ENCODE assay signal across 20 cellular contexts in genomic region chr11:48037709-48038468, GRCh38. TPM values are rescaled to one million over a fixed set of nuclear protein-coding genes. Genes with fewer than 3 reads are reported as not detected.
A peak's percentile ranks its signal among the peaks of the same experiment; 100 is the strongest.
DNase-seq lines count a peak whose midpoint lies in the region; ATAC-seq and TF ChIP-seq lines count a peak whose summit lies in the region.
"Had no signal": no experiment of that assay in that cellular context is flagged by ENCODE, and none has a peak within 500 bp of the region (broad histone marks: within the 10 kb centered on the region; RNA-seq: fewer than 3 reads in every experiment).

No MANE protein-coding gene starts in this region.

- H3K4me3 ChIP-seq in breast epithelium (no peak overlapping the region), SJCRH30 (no peak overlapping the region)
- H3K4me3 ChIP-seq: colonic mucosa, heart right ventricle, right lobe of liver, upper lobe of right lung had no signal

- DNase-seq in MCF 10A (ENCODE audit: unreplicated experiment) (peak; percentile 25), breast epithelium (ENCODE audit: low spot score in 2 of 2) (no peak), WTC11 (ENCODE audit: low spot score) (no peak), iris pigment epithelial cell (ENCODE audit: low read depth) (peak; percentile 67), NCI-H187 (lab: John Stamatoyannopoulos, UW) (no peak), SJCRH30 (no peak), ACHN (no peak)
- DNase-seq: activated T-cell treated with anti-CD3 and anti-CD28 coated beads, Interleukin-2, amount 50 U/mL, for 48 hours; amygdala; colonic mucosa; COR-L47; heart right ventricle; NCI-H1105; NCI-H2227 treated with DMSO at 0.1 percent for 48 hours; NK-92 treated with Interleukin-12 subunit alpha and Interleukin-12 subunit beta, amount 100 ng/mL, for 24 hours; right lobe of liver; upper lobe of right lung had no signal

- H3K27me3 Mint-ChIP-seq in MCF 10A (ENCODE audit: insufficient read depth, unreplicated experiment) (peaks cover 7% of the 10 kb centered on the region), WTC11 (ENCODE audit: low read depth) (no peaks in the 10 kb centered on the region)

- H3K27ac Mint-ChIP-seq in MCF 10A (ENCODE audit: low read depth, unreplicated experiment) (no peak overlapping the region), WTC11 (peak overlapping the region; percentile 44)
- H3K27ac Mint-ChIP-seq: mesothelial cell of epicardium had no signal

- H3K36me3 Mint-ChIP-seq in MCF 10A (ENCODE audit: insufficient read depth, unreplicated experiment) = no peaks in the 10 kb centered on the region
- no peaks in the 10 kb centered on the region for H3K36me3 Mint-ChIP-seq in WTC11
- H3K36me3 Mint-ChIP-seq: mesothelial cell of epicardium had no signal

- ATAC-seq in WTC11 (no peak), GM18519 (IDR thresholded peaks at IDR 0.05; ENCODE audit: low FRiP score, unreplicated experiment) (no peak)
- ATAC-seq: heart right ventricle, right lobe of liver, Right ventricle myocardium inferior, upper lobe of right lung had no signal

- H3K9me3 Mint-ChIP-seq in MCF 10A (ENCODE audit: unreplicated experiment) (no peaks in the 10 kb centered on the region), WTC11 (no peaks in the 10 kb centered on the region)
- H3K9me3 Mint-ChIP-seq: mesothelial cell of epicardium had no signal

- H3K36me3 ChIP-seq in breast epithelium (no peaks in the 10 kb centered on the region), SJCRH30 (no peaks in the 10 kb centered on the region)
- H3K36me3 ChIP-seq: colonic mucosa, heart right ventricle, right lobe of liver, upper lobe of right lung had no signal

- no TSS peak for BruUV-seq in MCF 10A (replicated peaks; lab: Mats Ljungman, UMichigan)

- TF ChIP-seq CTCF in MCF 10A (IDR thresholded peaks at IDR 0.05; ENCODE audit: unreplicated experiment) = no peak
- no peak for TF ChIP-seq CTCF in breast epithelium (IDR thresholded peaks at IDR 0.05)
- no peak for TF ChIP-seq CTCF in WTC11 (IDR thresholded peaks at IDR 0.05)

- H3K9me3 ChIP-seq in breast epithelium = no peaks in the 10 kb centered on the region
- no peaks in the 10 kb centered on the region for H3K9me3 ChIP-seq in SJCRH30 (replicated peaks)
- H3K9me3 ChIP-seq: colonic mucosa, heart right ventricle, right lobe of liver, upper lobe of right lung had no signal

- H3K27ac ChIP-seq in breast epithelium (no peak overlapping the region), SJCRH30 (no peak overlapping the region)
- H3K27ac ChIP-seq: colonic mucosa, heart right ventricle, right lobe of liver, upper lobe of right lung had no signal

- peaks cover 6% of the 10 kb centered on the region for H3K4me1 Mint-ChIP-seq in MCF 10A (ENCODE audit: insufficient read depth, unreplicated experiment)
- H3K4me1 Mint-ChIP-seq in WTC11 = peaks cover 27% of the 10 kb centered on the region

- CTCF ChIA-PET in MCF 10A (lab: Yijun Ruan, JAX) (interaction anchor here (1.0 kb wide), 2 partner anchors 71 to 91 kb away, joined by 3 read pairs; no protein-coding TSS in a partner anchor), WTC11 (lab: Charles Lee) (no interaction called here)

- H3K4me1 ChIP-seq in breast epithelium (no peaks in the 10 kb centered on the region), SJCRH30 (no peaks in the 10 kb centered on the region)
- H3K4me1 ChIP-seq: colonic mucosa had no signal

- POLR2A ChIA-PET in MCF 10A (lab: Yijun Ruan, JAX) = no interaction called here
- POLR2A ChIA-PET in WTC11 (lab: Charles Lee) = no interaction called here

- intact Hi-C loops in MCF 10A (cut with micrococcal nuclease) (no loop called here), breast epithelium (cut with DNase I; ENCODE audit: low total_unique reads) (no loop called here)

- H3K4me3 Mint-ChIP-seq in MCF 10A (ENCODE audit: unreplicated experiment) (no peak overlapping the region), WTC11 (no peak overlapping the region)
- H3K4me3 Mint-ChIP-seq: mesothelial cell of epicardium had no signal

- no peaks in the 10 kb centered on the region for H3K27me3 ChIP-seq in breast epithelium
- H3K27me3 ChIP-seq in SJCRH30 = no peaks in the 10 kb centered on the region
- H3K27me3 ChIP-seq: colonic mucosa, heart right ventricle, right lobe of liver, upper lobe of right lung had no signal

- TF ChIP-seq POLR2A in breast epithelium (IDR thresholded peaks at IDR 0.05) = no peak

- in situ Hi-C loops in ACHN (cut with HindIII; ENCODE audit: low pct_ligation_motif_present, low pct_unique_long_range_greater_than_20kb, low sequenced_read_pairs) = no loop called here

TF ChIP-seq in WTC11, 78 proteins besides CTCF, POLR2A, EP300 and RAD21:
- no peak for TF ChIP-seq CREB1 (CRISPR knock-in tag; IDR thresholded peaks at IDR 0.05)
- TF ChIP-seq, protein P1, sequence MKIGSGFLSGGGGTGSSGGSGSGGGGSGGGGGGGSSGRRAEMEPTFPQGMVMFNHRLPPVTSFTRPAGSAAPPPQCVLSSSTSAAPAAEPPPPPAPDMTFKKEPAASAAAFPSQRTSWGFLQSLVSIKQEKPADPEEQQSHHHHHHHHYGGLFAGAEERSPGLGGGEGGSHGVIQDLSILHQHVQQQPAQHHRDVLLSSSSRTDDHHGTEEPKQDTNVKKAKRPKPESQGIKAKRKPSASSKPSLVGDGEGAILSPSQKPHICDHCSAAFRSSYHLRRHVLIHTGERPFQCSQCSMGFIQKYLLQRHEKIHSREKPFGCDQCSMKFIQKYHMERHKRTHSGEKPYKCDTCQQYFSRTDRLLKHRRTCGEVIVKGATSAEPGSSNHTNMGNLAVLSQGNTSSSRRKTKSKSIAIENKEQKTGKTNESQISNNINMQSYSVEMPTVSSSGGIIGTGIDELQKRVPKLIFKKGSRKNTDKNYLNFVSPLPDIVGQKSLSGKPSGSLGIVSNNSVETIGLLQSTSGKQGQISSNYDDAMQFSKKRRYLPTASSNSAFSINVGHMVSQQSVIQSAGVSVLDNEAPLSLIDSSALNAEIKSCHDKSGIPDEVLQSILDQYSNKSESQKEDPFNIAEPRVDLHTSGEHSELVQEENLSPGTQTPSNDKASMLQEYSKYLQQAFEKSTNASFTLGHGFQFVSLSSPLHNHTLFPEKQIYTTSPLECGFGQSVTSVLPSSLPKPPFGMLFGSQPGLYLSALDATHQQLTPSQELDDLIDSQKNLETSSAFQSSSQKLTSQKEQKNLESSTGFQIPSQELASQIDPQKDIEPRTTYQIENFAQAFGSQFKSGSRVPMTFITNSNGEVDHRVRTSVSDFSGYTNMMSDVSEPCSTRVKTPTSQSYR (CRISPR knock-in tag; IDR thresholded peaks at IDR 0.05) = no peak

RNA-seq across cellular contexts. Expression of gene PTPRJ, which starts 57.5 kb away (rescaled TPM):
- 0.30 and 0.61 TPM in 2 replicates for total RNA-seq in MCF 10A (2022)
- total RNA-seq in breast epithelium = 10 to 100 TPM; 14.6 to 15.7 (median 14.7) TPM
- 17.1 to 19.5 TPM (median 17.9 TPM) in 3 replicates for total RNA-seq in WTC11 (2021)
- 0.68 and 1.0 TPM in 2 replicates for total RNA-seq in SJCRH30 (2014; rRNA removed; shearing (Covaris generic))

Comparison
In these comparisons a context has a peak if more than half of its experiments do, and no peak if none do; other contexts are left out.
1. DNase-seq: peak in MCF 10A (single experiment) and iris pigment epithelial cell (single experiment); none in breast epithelium (0 of 2), WTC11 (single experiment), NCI-H187 (0 of 2), SJCRH30 (0 of 2) and ACHN (single experiment).